ENCODE assay signal across 1 cellular context in genomic region chr14:93929048-93929535, GRCh38.
TF ChIP-seq lines count a peak whose summit lies in the region.

No MANE protein-coding gene starts in this region.

TF ChIP-seq in WTC11, 78 proteins besides CTCF, POLR2A, EP300 and RAD21 (continued from another document):
- TF ChIP-seq MAX (CRISPR knock-in tag; IDR thresholded peaks at IDR 0.05) = no peak
- no peak for TF ChIP-seq OVOL2 (CRISPR knock-in tag; IDR thresholded peaks at IDR 0.05; ENCODE audit: borderline replicate concordance)
- no peak for TF ChIP-seq ZNF281 (CRISPR knock-in tag; IDR thresholded peaks at IDR 0.05)
- no peak for TF ChIP-seq AFF4 (CRISPR knock-in tag; IDR thresholded peaks at IDR 0.05; ENCODE audit: borderline replicate concordance)
- TF ChIP-seq ZNF138 (CRISPR knock-in tag; conservative IDR thresholded peaks at IDR 0.05) = no peak
- TF ChIP-seq E2F4 (CRISPR knock-in tag; IDR thresholded peaks at IDR 0.05; ENCODE audit: borderline replicate concordance, low read depth) = no peak
- TF ChIP-seq NR2C2 (CRISPR knock-in tag; IDR thresholded peaks at IDR 0.05) = no peak
- no peak for TF ChIP-seq NFYB (CRISPR knock-in tag; conservative IDR thresholded peaks at IDR 0.05; ENCODE audit: low read depth)
- TF ChIP-seq ZNF121 (CRISPR knock-in tag; IDR thresholded peaks at IDR 0.05) = no peak
- no peak for TF ChIP-seq ELF4 (CRISPR knock-in tag; IDR thresholded peaks at IDR 0.05; ENCODE audit: low read depth)
- no peak for TF ChIP-seq TEAD1 (CRISPR knock-in tag; IDR thresholded peaks at IDR 0.05)
- TF ChIP-seq CBFB (CRISPR knock-in tag; IDR thresholded peaks at IDR 0.05; ENCODE audit: low read depth) = no peak
TF ChIP-seq in WTC11: peak in this region for 0.
